Comparison of ENCODE assay signal across 35 cellular contexts in the genomic region with DNA sequence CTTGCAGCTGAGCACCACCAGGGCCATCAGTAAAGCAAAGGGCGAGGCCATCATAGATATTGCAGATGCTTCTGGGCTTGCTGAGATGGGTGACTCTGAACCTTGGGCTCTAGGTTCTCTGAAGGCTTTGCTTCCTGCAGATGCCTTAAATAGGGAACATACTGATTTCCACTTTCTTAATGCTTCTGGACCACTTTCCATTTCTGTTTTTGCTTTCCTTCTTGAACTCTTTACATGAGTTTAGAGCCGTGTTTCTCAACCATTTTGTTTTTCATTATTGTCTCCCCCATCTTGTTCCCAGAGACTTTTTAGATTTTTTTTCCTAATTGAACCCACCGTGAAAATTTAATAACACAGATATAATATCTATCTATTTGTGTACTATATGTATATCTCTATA.
"Had no signal": no experiment of that assay in that cellular context is flagged by ENCODE, and none has a peak within 500 bp of the region (broad histone marks: within the 10 kb centered on the region; RNA-seq: fewer than 3 reads in every experiment).

Gene IFNA13 (minus strand): TSS at position 101 of the 400 bp plus-strand sequence. CDS start 47 bp downstream, at position 54.

- DNase-seq: Karpas-422, Kasumi-1, MG63, MM.1S, MV-4-11, NCI-H1048, NCI-H1092, NCI-H1092 treated with DMSO at 0.1 percent for 48 hours, NCI-H1105, NCI-H1105 treated with DMSO at 0.1 percent for 48 hours, NCI-H1417, NCI-H1417 treated with DMSO at 0.1 percent for 48 hours, NCI-H1436, NCI-H1436 treated with DMSO at 0.1 percent for 48 hours, NCI-H146, NCI-H1694, NCI-H1694 treated with DMSO at 0.1 percent for 48 hours, NCI-H187, NCI-H187 treated with DMSO at 0.1 percent for 48 hours, NCI-H1930, NCI-H2029, NCI-H2029 treated with DMSO at 0.1 percent for 48 hours, NCI-H2081, NCI-H2081 treated with DMSO at 0.1 percent for 48 hours, NCI-H2107, NCI-H2171, NCI-H2171 treated with DMSO at 0.1 percent for 48 hours, NCI-H2227 treated with DMSO at 0.1 percent for 48 hours, NCI-H226, NCI-H345, NCI-H446, NCI-H446 treated with DMSO at 0.1 percent for 48 hours, NCI-H510A, NCI-H510A treated with DMSO at 0.1 percent for 48 hours, NCI-H524 had no signal
